Comparison of ENCODE assay signal across 7 cellular contexts in the genomic region with DNA sequence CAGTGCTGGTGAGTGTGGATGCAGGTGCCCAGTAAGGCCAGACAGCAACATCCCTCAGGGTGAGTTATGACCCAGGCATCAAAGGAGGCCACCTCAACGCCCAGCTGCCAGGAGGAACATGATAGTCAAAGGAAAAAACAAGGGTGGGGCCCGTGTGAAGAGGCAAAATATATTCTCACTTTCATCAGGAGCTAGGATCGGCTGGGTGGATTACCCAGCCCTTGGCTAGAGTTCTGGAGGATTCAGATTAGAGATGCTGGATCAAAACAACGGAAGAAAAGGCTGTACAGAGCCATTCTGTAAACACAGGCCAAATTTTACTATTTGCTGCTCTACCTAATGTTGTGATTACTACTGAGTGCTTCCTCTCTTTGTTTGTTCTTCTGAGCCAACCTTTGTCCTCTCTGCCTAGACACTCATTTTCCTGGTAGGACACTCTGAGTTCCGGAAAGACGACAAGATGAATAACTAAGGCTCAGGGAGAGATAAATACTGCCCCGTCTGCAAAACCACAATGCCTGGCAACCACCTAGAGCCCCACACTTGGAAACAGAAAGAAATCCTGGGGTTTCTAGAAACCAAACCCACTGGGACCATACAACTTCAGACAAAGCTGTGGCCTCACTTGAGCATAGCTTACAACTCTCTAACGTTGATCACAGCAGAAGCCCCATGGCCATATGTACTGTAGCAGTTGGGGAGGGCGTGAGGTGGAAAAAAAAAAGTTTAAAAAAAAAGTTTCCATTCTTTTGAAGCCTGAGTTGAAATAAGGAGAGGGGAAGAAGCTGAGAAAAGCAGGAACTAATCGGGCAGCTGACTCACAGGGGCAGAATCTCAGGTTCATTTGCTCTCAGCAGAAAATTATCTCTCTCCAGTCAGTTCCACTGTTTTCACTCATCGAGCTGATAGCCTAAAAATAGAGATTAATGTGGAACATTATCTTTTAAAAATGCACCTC. TPM values are rescaled to one million over a fixed set of nuclear protein-coding genes. Genes with fewer than 3 reads are reported as not detected.
DNase-seq lines count a peak whose midpoint lies in the region; ATAC-seq, FAIRE-seq and TF ChIP-seq lines count a peak whose summit lies in the region.

No MANE protein-coding gene starts in this region.

- peak overlapping the region in 1 of 3 experiments; percentile 0 for H3K4me3 ChIP-seq in endothelial cell of umbilical vein (replicated peaks in 1 of 3; ENCODE audit: insufficient read depth in 1 of 3, low read depth in 1 of 3, low read length in 3 of 3)
- H3K4me3 ChIP-seq in parathyroid adenoma (ENCODE audit: low read depth, low read length) = peak overlapping the region; percentile 35

- DNase-seq in GM12891 (ENCODE audit: insufficient read length, low spot score) = no peak
- DNase-seq in SHP77 treated with DMSO at 0.1 percent for 48 hours (lab: John Stamatoyannopoulos, UW) = peak; percentile 85
- DNase-seq in endothelial cell of umbilical vein (ENCODE audit: low read depth, low spot score) = peak; percentile 92
- no peak for DNase-seq in amniotic stem cell (lab: John Stamatoyannopoulos, UW)
- no peak for DNase-seq in NCI-H524 treated with DMSO at 0.1 percent for 48 hours (lab: John Stamatoyannopoulos, UW)

- ATAC-seq in HG03045 (IDR thresholded peaks at IDR 0.05; ENCODE audit: unreplicated experiment) = peak; percentile 34

- dilution Hi-C loops in endothelial cell of umbilical vein (cut with MboI; ENCODE audit: extremely low pct_ligation_motif_present, low sequenced_read_pairs) = no loop called here

- POLR2A ChIA-PET in endothelial cell of umbilical vein (lab: Charles Lee) = interaction anchor here (0.9 to 3.1 kb wide), 3 partner anchors 8 to 18 kb away, joined by 3 to 60 read pairs (median 3); a partner anchor contains a TSS

- intact Hi-C loops in endothelial cell of umbilical vein (cut with micrococcal nuclease) = loop anchor here (1.0 kb wide), 2 partner anchors 9 to 17 kb away; a partner anchor contains a TSS

- H3K4me1 ChIP-seq in endothelial cell of umbilical vein (ENCODE audit: control insufficient read depth, extremely low read depth, insufficient read depth, low read length) = peaks cover 41% of the 10 kb centered on the region
- peaks cover 7% of the 10 kb centered on the region for H3K4me1 ChIP-seq in parathyroid adenoma

- H3K79me2 ChIP-seq in endothelial cell of umbilical vein (ENCODE audit: control insufficient read depth, insufficient read depth, low read length) (no peaks in the 10 kb centered on the region), parathyroid adenoma (no peaks in the 10 kb centered on the region)

- H3K9me3 ChIP-seq in endothelial cell of umbilical vein (replicated peaks; ENCODE audit: control insufficient read depth, insufficient read depth, low read length) (no peaks in the 10 kb centered on the region), parathyroid adenoma (ENCODE audit: control insufficient read depth, low read length) (no peaks in the 10 kb centered on the region)

- H3K4me2 ChIP-seq in endothelial cell of umbilical vein (ENCODE audit: insufficient read depth, low read length) = peak overlapping the region; percentile 68
- H3K4me2 ChIP-seq in parathyroid adenoma (ENCODE audit: low read length) = peak overlapping the region; percentile 53

- H3K9me1 ChIP-seq in endothelial cell of umbilical vein (replicated peaks; ENCODE audit: control insufficient read depth, extremely low read depth, insufficient read depth, low read length) = no peaks in the 10 kb centered on the region

- BruUV-seq in endothelial cell of umbilical vein (replicated peaks; lab: Mats Ljungman, UMichigan) = TSS peak; percentile 68

- no peaks in the 10 kb centered on the region for H3K36me3 ChIP-seq in endothelial cell of umbilical vein (ENCODE audit: control insufficient read depth in 2 of 2, extremely low read depth in 1 of 2, insufficient read depth in 2 of 2, low read length in 2 of 2)
- no peaks in the 10 kb centered on the region for H3K36me3 ChIP-seq in parathyroid adenoma (ENCODE audit: control insufficient read depth, insufficient read depth, low read length)

- peak overlapping the region; percentile 41 for H2AFZ ChIP-seq in endothelial cell of umbilical vein (ENCODE audit: low read depth, low read length)
- H2AFZ ChIP-seq in parathyroid adenoma = peak overlapping the region; percentile 76

- TF ChIP-seq CTCF in endothelial cell of umbilical vein (IDR thresholded peaks at IDR 0.05; ENCODE audit: extremely low read depth in 1 of 2, insufficient read depth in 1 of 2, low read depth in 1 of 2, low read length in 2 of 2) = no peak
- no peak for TF ChIP-seq CTCF in parathyroid adenoma (IDR thresholded peaks at IDR 0.05)

- peak overlapping the region; percentile 49 for H3K9ac ChIP-seq in endothelial cell of umbilical vein (replicated peaks; ENCODE audit: extremely low read depth, insufficient read depth, low read length)
- no peak overlapping the region for H3K9ac ChIP-seq in parathyroid adenoma

- CTCF ChIA-PET in endothelial cell of umbilical vein (lab: Charles Lee) = interaction anchor here (0.7 to 2.7 kb wide), 11 partner anchors 8 to 107 kb away, joined by 3 to 14 read pairs (median 5); a partner anchor contains a TSS

- H3K27me3 ChIP-seq in endothelial cell of umbilical vein (ENCODE audit: control insufficient read depth in 2 of 2, insufficient read depth in 2 of 2, low read length in 2 of 2) (no peaks in the 10 kb centered on the region), parathyroid adenoma (ENCODE audit: control insufficient read depth, insufficient read depth, low read length) (no peaks in the 10 kb centered on the region)

- H3K27ac ChIP-seq in endothelial cell of umbilical vein (ENCODE audit: insufficient read depth, low read depth, low read length) (peak overlapping the region; percentile 91), parathyroid adenoma (peak overlapping the region; percentile 58)

- no peak for TF ChIP-seq POLR2A in GM12891 (IDR thresholded peaks at IDR 0.05; ENCODE audit: low read depth, low read length)
- TF ChIP-seq POLR2A in endothelial cell of umbilical vein (IDR thresholded peaks at IDR 0.05; ENCODE audit: low read depth, low read length) = no peak

- FAIRE-seq in GM12891 (lab: Jason Lieb, UNC) (peak; percentile 68), endothelial cell of umbilical vein (lab: Jason Lieb, UNC) (peak; percentile 98)

- H4K20me1 ChIP-seq in endothelial cell of umbilical vein (replicated peaks; ENCODE audit: control insufficient read depth, extremely low read depth, insufficient read depth, low read length) = no peaks in the 10 kb centered on the region

TF ChIP-seq in GM12891, 5 proteins besides CTCF, POLR2A, EP300 and RAD21:
- TF ChIP-seq POLR2AphosphoS5 (IDR thresholded peaks at IDR 0.05; ENCODE audit: low read depth, low read length) (no peak), SPI1 (IDR thresholded peaks at IDR 0.05; ENCODE audit: low read depth, low read length) (no peak), TAF1 (IDR thresholded peaks at IDR 0.05; ENCODE audit: low read depth, low read length) (no peak), PAX5 (IDR thresholded peaks at IDR 0.05; ENCODE audit: insufficient read depth, low read length, severe bottlenecking) (no peak), POU2F2 (IDR thresholded peaks at IDR 0.05; ENCODE audit: low read depth, low read length) (no peak)

TF ChIP-seq in endothelial cell of umbilical vein, 7 proteins besides CTCF, POLR2A, EP300 and RAD21:
- peak; percentile 73 for TF ChIP-seq FOS (IDR thresholded peaks at IDR 0.05; ENCODE audit: borderline replicate concordance, insufficient read depth, low read length)
- TF ChIP-seq GATA2 (IDR thresholded peaks at IDR 0.05; ENCODE audit: insufficient read depth, insufficient read length, low read depth, low read length) = no peak
- TF ChIP-seq, protein P1, sequence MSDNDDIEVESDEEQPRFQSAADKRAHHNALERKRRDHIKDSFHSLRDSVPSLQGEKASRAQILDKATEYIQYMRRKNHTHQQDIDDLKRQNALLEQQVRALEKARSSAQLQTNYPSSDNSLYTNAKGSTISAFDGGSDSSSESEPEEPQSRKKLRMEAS (IDR thresholded peaks at IDR 0.05; ENCODE audit: insufficient read depth, insufficient read length) = no peak
- peak; percentile 24 for TF ChIP-seq POLR2AphosphoS5 (IDR thresholded peaks at IDR 0.05; ENCODE audit: insufficient read depth, low read depth, low read length)
- no peak for TF ChIP-seq MYC (IDR thresholded peaks at IDR 0.05; ENCODE audit: low read depth, low read length)
- no peak for TF ChIP-seq EZH2 (IDR thresholded peaks at IDR 0.05; ENCODE audit: borderline replicate concordance, low read depth, low read length, severe bottlenecking)
- TF ChIP-seq JUN (IDR thresholded peaks at IDR 0.05; ENCODE audit: borderline replicate concordance, insufficient read depth, insufficient read length, low read depth) = no peak

RNA-seq across cellular contexts. Expression of a gene that starts 17.8 kb away (rescaled TPM):
- polyA plus RNA-seq in GM12891 (2012; ENCODE audit: low read depth, missing spikeins) = 62.3 TPM
- total RNA-seq in endothelial cell of umbilical vein = 11.9 and 13.5 TPM in 2 replicates
- 7.3 and 7.6 TPM in 2 replicates for polyA plus RNA-seq in endothelial cell of umbilical vein
- polyA plus RNA-seq in endothelial cell of umbilical vein (2011; cell fraction: cytosol; rRNA removed) = 9.7 and 13.0 TPM in 2 replicates
- polyA plus RNA-seq in endothelial cell of umbilical vein (2011; cell fraction: nucleus; rRNA removed) = 12.9 and 15.6 TPM in 2 replicates
- 18.5 and 23.5 TPM in 2 replicates for polyA plus RNA-seq in endothelial cell of umbilical vein (2012)
- 3.2 and 5.6 TPM in 2 replicates for polyA minus RNA-seq in endothelial cell of umbilical vein
- polyA minus RNA-seq in endothelial cell of umbilical vein (2011; cell fraction: cytosol; rRNA and poly(A)+ RNA removed) = 25.5 TPM
- polyA minus RNA-seq in endothelial cell of umbilical vein (2011; cell fraction: nucleus; rRNA and poly(A)+ RNA removed) = 16.0 and 24.9 TPM in 2 replicates

Comparison
In these comparisons a context has a peak if more than half of its experiments do, and no peak if none do; other contexts are left out.
1. DNase-seq: peak in SHP77 treated with DMSO at 0.1 percent for 48 hours (single experiment) and endothelial cell of umbilical vein (single experiment); none in GM12891 (single experiment), amniotic stem cell (single experiment) and NCI-H524 treated with DMSO at 0.1 percent for 48 hours (single experiment).